Comparison of ENCODE assay signal across 9 cellular contexts in the genomic region with DNA sequence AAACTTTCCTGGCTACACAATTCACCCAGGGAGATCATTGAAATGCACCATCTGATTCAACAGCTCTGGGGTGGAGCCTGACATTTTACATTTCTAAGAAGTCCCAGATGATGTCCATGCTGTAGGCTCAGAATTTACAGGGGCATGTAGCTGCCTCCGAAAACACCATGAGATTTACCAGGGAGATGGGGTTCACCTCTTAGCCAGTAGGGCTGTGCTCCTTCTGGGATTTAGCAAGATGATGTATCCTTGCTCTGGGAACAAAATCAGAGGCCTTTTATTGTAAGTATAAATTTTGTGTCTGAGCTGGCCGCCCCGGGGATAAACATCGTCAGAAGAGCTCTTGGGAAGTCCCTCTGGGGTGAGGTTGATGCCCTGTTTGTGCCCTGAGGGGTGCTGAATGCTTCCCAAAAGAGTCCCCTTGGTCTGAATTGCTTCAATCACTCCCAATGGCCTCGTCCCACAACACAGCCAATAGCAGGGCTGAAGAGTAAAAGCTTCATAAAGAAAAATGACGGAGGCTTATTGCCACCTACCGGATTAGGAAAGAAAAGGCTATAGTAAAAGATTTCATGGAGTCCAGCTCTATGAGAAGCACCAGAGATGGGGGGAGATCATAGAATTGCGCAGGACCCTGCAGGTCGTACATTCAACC. TPM values are rescaled to one million over a fixed set of nuclear protein-coding genes. Genes with fewer than 3 reads are reported as not detected.
A peak's percentile ranks its signal among the peaks of the same experiment; 100 is the strongest.
DNase-seq lines count a peak whose midpoint lies in the region; ATAC-seq and TF ChIP-seq lines count a peak whose summit lies in the region.
"Had no signal": no experiment of that assay in that cellular context is flagged by ENCODE, and none has a peak within 500 bp of the region (broad histone marks: within the 10 kb centered on the region; RNA-seq: fewer than 3 reads in every experiment).

No MANE protein-coding gene starts in this region.

- H3K27ac ChIP-seq in VCaP = no peak overlapping the region
- H3K27ac ChIP-seq: SJCRH30 had no signal

- H3K27me3 Mint-ChIP-seq in activated naive CD4-positive, alpha-beta T cell treated with anti-CD3 and anti-CD28 coated beads for 36 hours (ENCODE audit: low read depth) = peaks cover 4% of the 10 kb centered on the region

- no peaks in the 10 kb centered on the region for H3K4me1 Mint-ChIP-seq in activated naive CD4-positive, alpha-beta T cell treated with anti-CD3 and anti-CD28 coated beads for 36 hours (ENCODE audit: low read depth)

- H3K27ac Mint-ChIP-seq in activated naive CD4-positive, alpha-beta T cell treated with anti-CD3 and anti-CD28 coated beads for 36 hours = no peak overlapping the region

- peaks cover 3% of the 10 kb centered on the region for H3K9me3 Mint-ChIP-seq in activated naive CD4-positive, alpha-beta T cell treated with anti-CD3 and anti-CD28 coated beads for 36 hours

- H3K9me3 ChIP-seq in MG63 = no peaks in the 10 kb centered on the region
- H3K9me3 ChIP-seq: SJCRH30 had no signal

- peak; percentile 35 for TF ChIP-seq CTCF in VCaP (conservative IDR thresholded peaks at IDR 0.05)

- H3K36me3 ChIP-seq in MG63 = no peaks in the 10 kb centered on the region
- H3K36me3 ChIP-seq: SJCRH30 had no signal

- H3K36me3 Mint-ChIP-seq in activated naive CD4-positive, alpha-beta T cell treated with anti-CD3 and anti-CD28 coated beads for 36 hours (ENCODE audit: low read depth) = no peaks in the 10 kb centered on the region

- peaks cover 23% of the 10 kb centered on the region for H3K27me3 ChIP-seq in MG63

- CTCF ChIA-PET in activated naive CD4-positive, alpha-beta T cell treated with anti-CD3 and anti-CD28 coated beads for 36 hours (lab: Charles Lee) = interaction anchor here (0.5 to 1.4 kb wide), 3 partner anchors 13 to 409 kb away, joined by 3 to 4 read pairs (median 3); no protein-coding TSS in a partner anchor

- ATAC-seq in GM18519 (IDR thresholded peaks at IDR 0.05; ENCODE audit: low FRiP score, unreplicated experiment) (peak; percentile 50), left lobe of liver (peak; percentile 40), HG02840 (IDR thresholded peaks at IDR 0.05; ENCODE audit: low FRiP score, unreplicated experiment) (no peak), HG03571 (IDR thresholded peaks at IDR 0.05; ENCODE audit: unreplicated experiment) (no peak)

- DNase-seq in MG63 = peak; percentile 7
- no peak for DNase-seq in left lobe of liver (ENCODE audit: low spot score)
- no peak for DNase-seq in cortex of kidney (lab: John Stamatoyannopoulos, UW)
- DNase-seq in activated naive CD4-positive, alpha-beta T cell treated with anti-CD3 and anti-CD28 coated beads for 36 hours = no peak

- H3K4me3 ChIP-seq in MG63 = no peak overlapping the region
- H3K4me3 ChIP-seq: SJCRH30 had no signal

- intact Hi-C loops in activated naive CD4-positive, alpha-beta T cell treated with anti-CD3 and anti-CD28 coated beads for 36 hours (cut with micrococcal nuclease) = no loop called here

- no peak overlapping the region for H3K4me3 Mint-ChIP-seq in activated naive CD4-positive, alpha-beta T cell treated with anti-CD3 and anti-CD28 coated beads for 36 hours

RNA-seq across cellular contexts. Expression of gene API5, which starts 33.4 kb away (rescaled TPM):
- 19.6 and 22.2 TPM in 2 replicates for total RNA-seq in MG63 (2014; rRNA removed; shearing (Covaris generic); ENCODE audit: low replicate concordance)
- total RNA-seq in left lobe of liver = 53.0 TPM
- 100 to 1,000 TPM; 139 to 147 TPM for total RNA-seq in activated naive CD4-positive, alpha-beta T cell treated with anti-CD3 and anti-CD28 coated beads for 36 hours

Comparison
In these comparisons a context has a peak if more than half of its experiments do, and no peak if none do; other contexts are left out.
1. ATAC-seq: peak in GM18519 (single experiment) and left lobe of liver (single experiment); none in HG02840 (single experiment) and HG03571 (single experiment).